In genomic region chr12:130838284-130838950, GRCh38 we compare ENCODE assay signal across 8 cellular contexts. TPM values are rescaled to one million over a fixed set of nuclear protein-coding genes. Genes with fewer than 3 reads are reported as not detected.
DNase-seq lines count a peak whose midpoint lies in the region; ATAC-seq, FAIRE-seq and TF ChIP-seq lines count a peak whose summit lies in the region.

No MANE protein-coding gene starts in this region.

- peak; percentile 6 to 11 for DNase-seq in stimulated activated CD4-positive, alpha-beta T cell treated with anti-CD3 and anti-CD28 coated beads, Interleukin-15, amount 100 ng/mL, for 1 hour (ENCODE audit: low read depth in 1 of 2, low spot score in 1 of 2)
- DNase-seq in stimulated activated CD4-positive, alpha-beta T cell treated with anti-CD3 and anti-CD28 coated beads, Interleukin-4, amount 100 ng/mL, for 1 hour, result no peak
- DNase-seq in OCI-LY7 (ENCODE audit: low spot score), result peak; percentile 29
- peak; percentile 9 for DNase-seq in astrocyte (ENCODE audit: low read depth)
- DNase-seq in NOMO-1 treated with dmso at 0.1 percent for 144 hours (lab: John Stamatoyannopoulos, UW; ENCODE audit: unreplicated experiment), result no peak

- H3K79me2 ChIP-seq in OCI-LY7 (ENCODE audit: insufficient read depth, low read depth, low read length) (peaks cover 10% of the 10 kb centered on the region; the same call in 1 of the 2 replicates), astrocyte (ENCODE audit: insufficient read depth, low read length) (peaks cover 53% of the 10 kb centered on the region)

- peak overlapping the region; percentile 96 for H3K4me3 Mint-ChIP-seq in astrocyte (ENCODE audit: unreplicated experiment)

- H2AFZ ChIP-seq in OCI-LY7 (ENCODE audit: low read length) (0 out of 2 replicates have a peak overlapping the region, but pooled peaks have one; percentile 1), astrocyte (ENCODE audit: low read depth, low read length) (peak overlapping the region; percentile 69)

- H3K36me3 ChIP-seq in OCI-LY7 (ENCODE audit: insufficient read depth, low read length) (no peaks in the 10 kb centered on the region), astrocyte (ENCODE audit: insufficient read depth, low read length) (no peaks in the 10 kb centered on the region), iPS-18a (ENCODE audit: control insufficient read depth, low read depth, low read length) (no peaks in the 10 kb centered on the region), skeletal muscle satellite cell (ENCODE audit: insufficient read depth, low read length) (peaks cover 2% of the 10 kb centered on the region)

- H3K4me1 ChIP-seq in OCI-LY7 (ENCODE audit: insufficient read depth, low read length, poor library complexity, severe bottlenecking), result peaks cover 18% of the 10 kb centered on the region
- peaks cover 13% of the 10 kb centered on the region for H3K4me1 ChIP-seq in astrocyte (ENCODE audit: insufficient read depth, low read length)
- peaks cover 24% of the 10 kb centered on the region for H3K4me1 ChIP-seq in iPS-18a (ENCODE audit: control insufficient read depth, low read depth, low read length)
- H3K4me1 ChIP-seq in skeletal muscle satellite cell (ENCODE audit: control insufficient read depth, insufficient read depth, low read length), result peaks cover 18% of the 10 kb centered on the region

- H3K36me3 Mint-ChIP-seq in astrocyte (ENCODE audit: low read depth, unreplicated experiment), result no peaks in the 10 kb centered on the region

- H3K27me3 ChIP-seq in astrocyte (ENCODE audit: insufficient read depth, low read length) (no peaks in the 10 kb centered on the region), iPS-18a (ENCODE audit: control insufficient read depth, insufficient read depth, low read length) (peaks cover 18% of the 10 kb centered on the region), skeletal muscle satellite cell (ENCODE audit: control insufficient read depth, insufficient read depth, low read length) (no peaks in the 10 kb centered on the region)

- H3K27me3 Mint-ChIP-seq in astrocyte (ENCODE audit: low read depth, unreplicated experiment), result no peaks in the 10 kb centered on the region

- H3K9me3 Mint-ChIP-seq in astrocyte (ENCODE audit: unreplicated experiment), result no peaks in the 10 kb centered on the region

- H3K27ac ChIP-seq in OCI-LY7 (ENCODE audit: low read depth, low read length, poor library complexity, severe bottlenecking) (no peak overlapping the region), astrocyte (ENCODE audit: low read depth, low read length) (peak overlapping the region; percentile 42), iPS-18a (ENCODE audit: low read length) (no peak overlapping the region)

- ATAC-seq in HG02970 (IDR thresholded peaks at IDR 0.05; ENCODE audit: low FRiP score, unreplicated experiment), result peak; percentile 23

- CTCF ChIA-PET in OCI-LY7 (lab: Charles Lee; ENCODE audit: unreplicated experiment), result no interaction called here

- H3K4me1 Mint-ChIP-seq in astrocyte (ENCODE audit: low read depth, unreplicated experiment), result peaks cover 18% of the 10 kb centered on the region

- FAIRE-seq in astrocyte (lab: Jason Lieb, UNC), result no peak

- POLR2A ChIA-PET in OCI-LY7 (lab: Charles Lee), result interaction anchor here (0.7 kb wide), 1 partner anchor 10 kb away, joined by 3 read pairs; no protein-coding TSS in a partner anchor

- no peaks in the 10 kb centered on the region for H3K9me3 ChIP-seq in OCI-LY7 (ENCODE audit: low read length)
- H3K9me3 ChIP-seq in astrocyte (ENCODE audit: insufficient read depth, low read depth, low read length), result no peaks in the 10 kb centered on the region
- H3K9me3 ChIP-seq in iPS-18a (ENCODE audit: control insufficient read depth, low read depth, low read length), result no peaks in the 10 kb centered on the region
- no peaks in the 10 kb centered on the region for H3K9me3 ChIP-seq in skeletal muscle satellite cell (replicated peaks; ENCODE audit: low read length)

- no peak overlapping the region for H3K27ac Mint-ChIP-seq in astrocyte (ENCODE audit: unreplicated experiment)

- TF ChIP-seq CTCF in OCI-LY7 (conservative IDR thresholded peaks at IDR 0.05; ENCODE audit: low read length) (no peak), astrocyte (IDR thresholded peaks at IDR 0.05; ENCODE audit: insufficient read depth, low read depth, low read length) (no peak)

- H3K4me3 ChIP-seq in OCI-LY7 (ENCODE audit: low read depth, low read length, poor library complexity, severe bottlenecking) (peak overlapping the region; percentile 73), astrocyte (ENCODE audit: insufficient read depth, low read depth, low read length) (peak overlapping the region; percentile 85), iPS-18a (ENCODE audit: low read length) (peak overlapping the region; percentile 89), skeletal muscle satellite cell (ENCODE audit: low read length) (peak overlapping the region; percentile 91)

- H3K9ac ChIP-seq in astrocyte (ENCODE audit: low read length) (peak overlapping the region; percentile 86), iPS-18a (ENCODE audit: low read length) (peak overlapping the region; percentile 61), skeletal muscle satellite cell (ENCODE audit: low read depth, low read length) (peak overlapping the region; percentile 85)

- no TSS peak for BruUV-seq in OCI-LY7 (replicated peaks; lab: Mats Ljungman, UMichigan)

- H4K20me1 ChIP-seq in OCI-LY7 (ENCODE audit: insufficient read depth, low read length) (no peaks in the 10 kb centered on the region), astrocyte (ENCODE audit: insufficient read depth, low read length) (peaks cover 43% of the 10 kb centered on the region)

- no peaks in the 10 kb centered on the region for H3K9me2 ChIP-seq in OCI-LY7 (ENCODE audit: insufficient read depth, low read length)

- H3K4me2 ChIP-seq in OCI-LY7 (ENCODE audit: low read length), result peak overlapping the region; percentile 72
- peak overlapping the region; percentile 87 for H3K4me2 ChIP-seq in astrocyte (ENCODE audit: low read length)
- peak overlapping the region; percentile 76 for H3K4me2 ChIP-seq in skeletal muscle satellite cell (ENCODE audit: low read length)

- intact Hi-C loops in OCI-LY7 (cut with micrococcal nuclease; ENCODE audit: unreplicated experiment), result no loop called here

RNA-seq across cellular contexts. Expression of gene STX2, which starts 0.6 kb away (rescaled TPM):
- 19.2 and 20.0 TPM in 2 replicates for total RNA-seq in OCI-LY7 (2014; rRNA removed; shearing (Covaris generic))
- total RNA-seq in OCI-LY7 (2022) (18.3 and 18.9 TPM in 2 replicates), astrocyte (30.5 and 33.0 TPM in 2 replicates)
- 27.6 and 29.9 TPM in 2 replicates for total RNA-seq in skeletal muscle satellite cell (2012; rRNA removed)

RNA-seq across cellular contexts. Expression of gene RAN, which starts 33.4 kb away (rescaled TPM):
- 1,462 and 1,858 TPM in 2 replicates for total RNA-seq in OCI-LY7 (2014; rRNA removed; shearing (Covaris generic))
- 1,734 and 1,957 TPM in 2 replicates for total RNA-seq in OCI-LY7 (2022)
- total RNA-seq in astrocyte, result 795 and 872 TPM in 2 replicates
- 838 and 860 TPM in 2 replicates for total RNA-seq in skeletal muscle satellite cell (2012; rRNA removed)

Comparison
In these comparisons a context has a peak if more than half of its experiments do, and no peak if none do; other contexts are left out.
1. DNase-seq: peak in stimulated activated CD4-positive, alpha-beta T cell treated with anti-CD3 and anti-CD28 coated beads, Interleukin-15, amount 100 ng/mL, for 1 hour (2 of 2), OCI-LY7 (single experiment) and astrocyte (single experiment); none in stimulated activated CD4-positive, alpha-beta T cell treated with anti-CD3 and anti-CD28 coated beads, Interleukin-4, amount 100 ng/mL, for 1 hour (single experiment) and NOMO-1 treated with dmso at 0.1 percent for 144 hours (single experiment).
2. Peak in every context shown above with its lines, with median percentiles within 50 percentile points of each other: H3K4me2 ChIP-seq, H3K4me3 ChIP-seq and H3K9ac ChIP-seq.